Comparison of ENCODE assay signal across 24 cellular contexts in the genomic region with DNA sequence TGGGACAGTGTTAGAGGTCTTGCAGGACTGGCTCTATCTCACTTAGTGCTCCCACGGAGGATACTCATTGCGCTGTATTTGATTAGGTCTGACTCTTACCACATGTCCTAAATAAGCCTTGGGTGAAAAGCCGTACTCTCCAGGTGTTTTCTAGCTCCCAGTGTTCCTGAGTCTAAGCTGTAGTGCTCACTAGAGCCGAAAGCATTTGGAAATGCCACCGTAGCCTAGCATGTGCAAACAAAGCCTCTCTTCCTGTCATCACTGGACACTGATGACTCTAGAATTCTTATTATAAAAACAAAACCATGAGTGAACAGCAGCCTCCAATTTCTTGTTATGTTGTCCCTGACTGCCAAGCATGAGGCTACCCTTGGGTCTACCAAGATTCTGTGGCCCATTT.
"Had no signal": no experiment of that assay in that cellular context is flagged by ENCODE, and none has a peak within 500 bp of the region (broad histone marks: within the 10 kb centered on the region; RNA-seq: fewer than 3 reads in every experiment).

No MANE protein-coding gene starts in this region.

- H3K4me1 ChIP-seq: Peyer's patch had no signal

- H3K4me3 ChIP-seq: MG63, Peyer's patch, SK-N-MC had no signal

- H3K27ac ChIP-seq: Peyer's patch, SK-N-MC had no signal

- H3K27me3 ChIP-seq: MG63, Peyer's patch had no signal

- FAIRE-seq: TTC549 had no signal

- H3K9me3 ChIP-seq: MG63, Peyer's patch had no signal

- DNase-seq: activated B cell treated with CpG ODN at 0.5 μM for 24 hours; activated CD4-positive, alpha-beta T cell treated with anti-CD3 and anti-CD28 coated beads for 1 hour; activated CD4-positive, alpha-beta T cell treated with anti-CD3 and anti-CD28 coated beads, Interleukin-2, amount 10 ng/mL, durations not matched to agents 24 days and 14 days; activated CD4-positive, alpha-beta T cell treated with anti-CD3 and anti-CD28 coated beads, Interleukin-2, amount 50 U/mL, for 48 hours; activated CD8-positive, alpha-beta memory T cell treated with anti-CD3 and anti-CD28 coated beads, Interleukin-2, amount 10 ng/mL, durations not matched to agents 7 days and 5 days; activated effector memory CD4-positive, alpha-beta T cell treated with Interleukin-2 at 50 U/mL for 16 hours; activated naive CD4-positive, alpha-beta T cell; activated T-cell treated with anti-CD3 and anti-CD28 coated beads, Interleukin-2, amount 50 U/mL, for 24 hours; aorta; MG63; MV-4-11; NCI-H1092 treated with DMSO at 0.1 percent for 48 hours; NCI-H1417 treated with DMSO at 0.1 percent for 48 hours; NCI-H1694; NCI-H2029; NCI-H510A treated with DMSO at 0.1 percent for 48 hours; NCI-H69; NK-92 treated with Interleukin-12 subunit alpha and Interleukin-12 subunit beta, amount 100 ng/mL, for 24 hours; Peyer's patch; T-cell; T-helper 2 cell; T1000 had no signal

- H3K36me3 ChIP-seq: MG63, Peyer's patch had no signal

- ATAC-seq: activated CD8-positive, alpha-beta memory T cell treated with anti-CD3 and anti-CD28 coated beads, Interleukin-2, amount 10 ng/mL, durations not matched to agents 7 days and 5 days; T-cell had no signal
